Comparison of ENCODE assay signal across 17 cellular contexts in genomic region chr1:22526098-22526497, GRCh38. TPM values are rescaled to one million over a fixed set of nuclear protein-coding genes. Genes with fewer than 3 reads are reported as not detected.
A peak's percentile ranks its signal among the peaks of the same experiment; 100 is the strongest.
DNase-seq lines count a peak whose midpoint lies in the region; ATAC-seq and TF ChIP-seq lines count a peak whose summit lies in the region.
"Had no signal": no experiment of that assay in that cellular context is flagged by ENCODE, and none has a peak within 500 bp of the region (broad histone marks: within the 10 kb centered on the region; RNA-seq: fewer than 3 reads in every experiment).

No MANE protein-coding gene starts in this region.

- no peak for TF ChIP-seq POLR2A in suprapubic skin (IDR thresholded peaks at IDR 0.05)

- H3K9me3 ChIP-seq in suprapubic skin = no peaks in the 10 kb centered on the region
- no peaks in the 10 kb centered on the region for H3K9me3 ChIP-seq in MG63
- H3K9me3 ChIP-seq: BLaER1 treated with 17β-estradiol and CSF1 and Interleukin-3, amounts not matched to agents 10 nM and 100 nM; HAP-1 had no signal

- H3K4me3 ChIP-seq in suprapubic skin = no peak overlapping the region
- no peak overlapping the region for H3K4me3 ChIP-seq in MG63
- H3K4me3 ChIP-seq: BLaER1 treated with 17β-estradiol and CSF1 and Interleukin-3, amounts not matched to agents 10 nM and 100 nM; GM23248; HAP-1 had no signal

- TF ChIP-seq CTCF in suprapubic skin (IDR thresholded peaks at IDR 0.05) (no peak), omental fat pad (IDR thresholded peaks at IDR 0.05) (no peak)

- no peaks in the 10 kb centered on the region for H3K4me1 Mint-ChIP-seq in activated naive CD4-positive, alpha-beta T cell treated with anti-CD3 and anti-CD28 coated beads, Interleukin-2, amount 10 ng/mL, durations not matched to agents 7 days and 5 days
- H3K4me1 Mint-ChIP-seq: B cell had no signal

- ATAC-seq in activated naive CD4-positive, alpha-beta T cell treated with anti-CD3 and anti-CD28 coated beads, Interleukin-2, amount 50 U/mL, for 72 hours = no peak
- no peak for ATAC-seq in omental fat pad (ENCODE audit: low FRiP score)
- ATAC-seq: CD8-positive, alpha-beta T cell; HepG2 had no signal

- H3K27ac ChIP-seq in suprapubic skin = no peak overlapping the region
- H3K27ac ChIP-seq: BLaER1 treated with 17β-estradiol and CSF1 and Interleukin-3, amounts not matched to agents 10 nM and 100 nM; GM23248 had no signal

- H3K36me3 Mint-ChIP-seq in activated naive CD4-positive, alpha-beta T cell treated with anti-CD3 and anti-CD28 coated beads, Interleukin-2, amount 10 ng/mL, durations not matched to agents 7 days and 5 days = peaks cover 19% of the 10 kb centered on the region
- H3K36me3 Mint-ChIP-seq in activated naive CD4-positive, alpha-beta T cell treated with anti-CD3 and anti-CD28 coated beads, Interleukin-2, amount 50 U/mL, for 72 hours = peaks cover 4 to 5% of the 10 kb centered on the region in 2 donors

- no peak overlapping the region for H3K27ac Mint-ChIP-seq in activated naive CD4-positive, alpha-beta T cell treated with anti-CD3 and anti-CD28 coated beads, Interleukin-2, amount 10 ng/mL, durations not matched to agents 7 days and 5 days
- H3K27ac Mint-ChIP-seq in activated naive CD4-positive, alpha-beta T cell treated with anti-CD3 and anti-CD28 coated beads, Interleukin-2, amount 50 U/mL, for 72 hours = no peak overlapping the region
- H3K27ac Mint-ChIP-seq: B cell; CD8-positive, alpha-beta T cell had no signal

- H3K36me3 ChIP-seq in suprapubic skin (peaks cover 71% of the 10 kb centered on the region), MG63 (peaks cover 17% of the 10 kb centered on the region)

- 100% methylated on average over 7 of the region's 11 CpGs for WGBS in suprapubic skin

- no peak for TF ChIP-seq EP300 in suprapubic skin (IDR thresholded peaks at IDR 0.05)

- peaks cover 9% of the 10 kb centered on the region for H3K4me1 ChIP-seq in suprapubic skin
- H3K4me1 ChIP-seq: HAP-1 had no signal

- no peaks in the 10 kb centered on the region for H3K27me3 ChIP-seq in suprapubic skin
- H3K27me3 ChIP-seq in MG63 = no peaks in the 10 kb centered on the region
- H3K27me3 ChIP-seq: BLaER1 treated with 17β-estradiol and CSF1 and Interleukin-3, amounts not matched to agents 10 nM and 100 nM had no signal

- no peaks in the 10 kb centered on the region for H3K9me3 Mint-ChIP-seq in activated naive CD4-positive, alpha-beta T cell treated with anti-CD3 and anti-CD28 coated beads, Interleukin-2, amount 10 ng/mL, durations not matched to agents 7 days and 5 days
- no peaks in the 10 kb centered on the region for H3K9me3 Mint-ChIP-seq in activated naive CD4-positive, alpha-beta T cell treated with anti-CD3 and anti-CD28 coated beads, Interleukin-2, amount 50 U/mL, for 72 hours
- H3K9me3 Mint-ChIP-seq: CD8-positive, alpha-beta T cell had no signal

- no peaks in the 10 kb centered on the region for H3K27me3 Mint-ChIP-seq in activated naive CD4-positive, alpha-beta T cell treated with anti-CD3 and anti-CD28 coated beads, Interleukin-2, amount 10 ng/mL, durations not matched to agents 7 days and 5 days
- H3K27me3 Mint-ChIP-seq: B cell had no signal

- DNase-seq in activated naive CD4-positive, alpha-beta T cell treated with anti-CD3 and anti-CD28 coated beads, Interleukin-2, amount 10 ng/mL, durations not matched to agents 7 days and 5 days = peak; percentile 14
- DNase-seq in activated naive CD4-positive, alpha-beta T cell treated with anti-CD3 and anti-CD28 coated beads, Interleukin-2, amount 50 U/mL, for 72 hours (ENCODE audit: low spot score in 2 of 2) = no peak
- DNase-seq in NCI-H1105 treated with DMSO at 0.1 percent for 48 hours (lab: John Stamatoyannopoulos, UW) (peak; percentile 38), cerebellar cortex (ENCODE audit: low spot score) (peak; percentile 28), suprapubic skin (ENCODE audit: low spot score in 2 of 2) (peak; percentile 36 to 71), omental fat pad (ENCODE audit: low spot score) (no peak), MG63 (no peak)
- DNase-seq: Calu3; CD8-positive, alpha-beta T cell; DND-41; EL; GM23248 had no signal

- no peak overlapping the region for H3K4me3 Mint-ChIP-seq in activated naive CD4-positive, alpha-beta T cell treated with anti-CD3 and anti-CD28 coated beads, Interleukin-2, amount 10 ng/mL, durations not matched to agents 7 days and 5 days
- H3K4me3 Mint-ChIP-seq: B cell; CD8-positive, alpha-beta T cell had no signal

- CTCF ChIA-PET in activated naive CD4-positive, alpha-beta T cell treated with anti-CD3 and anti-CD28 coated beads, Interleukin-2, amount 10 ng/mL, durations not matched to agents 7 days and 5 days (lab: Charles Lee) = no interaction called here

RNA-seq across cellular contexts. Expression of gene EPHA8, which starts 37.2 kb away (rescaled TPM):
- total RNA-seq in activated naive CD4-positive, alpha-beta T cell treated with anti-CD3 and anti-CD28 coated beads, Interleukin-2, amount 50 U/mL, for 72 hours = not detected
- total RNA-seq in suprapubic skin (under 1 TPM in 2 of 4 donors, not detected in 2; 0.34 to 0.64 TPM), omental fat pad (not detected)
- total RNA-seq in MG63 (2014; rRNA removed; shearing (Covaris generic); ENCODE audit: low replicate concordance) = not detected in 2 replicates
- total RNA-seq: A172; B cell; Calu3; CD8-positive, alpha-beta T cell; GM23248; HepG2 had no signal

Comparison
In these comparisons a context has a peak if more than half of its experiments do, and no peak if none do; other contexts are left out.
1. DNase-seq: peak in activated naive CD4-positive, alpha-beta T cell treated with anti-CD3 and anti-CD28 coated beads, Interleukin-2, amount 10 ng/mL, durations not matched to agents 7 days and 5 days (single experiment), NCI-H1105 treated with DMSO at 0.1 percent for 48 hours (single experiment), cerebellar cortex (single experiment) and suprapubic skin (2 of 2); none in activated naive CD4-positive, alpha-beta T cell treated with anti-CD3 and anti-CD28 coated beads, Interleukin-2, amount 50 U/mL, for 72 hours (0 of 2), omental fat pad (single experiment) and MG63 (single experiment).